25 cellular contexts compared by ENCODE assay signal in genomic region chr6:169825558-169826225, GRCh38.
DNase-seq lines count a peak whose midpoint lies in the region; ATAC-seq, FAIRE-seq and TF ChIP-seq lines count a peak whose summit lies in the region.
"Had no signal": no experiment of that assay in that cellular context is flagged by ENCODE, and none has a peak within 500 bp of the region (broad histone marks: within the 10 kb centered on the region; RNA-seq: fewer than 3 reads in every experiment).

No MANE protein-coding gene starts in this region.

- H3K4me2 ChIP-seq in H1 (ENCODE audit: insufficient read depth in 1 of 2, low read depth in 2 of 2, low read length in 2 of 2), result no peak overlapping the region
- H3K4me2 ChIP-seq in neuronal stem cell (ENCODE audit: insufficient read depth, low read length, poor library complexity, severe bottlenecking), result no peak overlapping the region
- H3K4me2 ChIP-seq: A549; BLaER1 treated with 17β-estradiol and CSF1 and Interleukin-3, amounts not matched to agents 10 nM and 100 nM had no signal

- 90% methylated on average over 12 of the region's 12 CpGs; no CpG with 5 or more reads in 1 of the 2 experiments for WGBS in H1 (ENCODE audit: extremely low coverage in 1 of 2, insufficient coverage in 1 of 2, insufficient read length in 1 of 2, insufficient replicate concordance in 2 of 2, low coverage in 1 of 2, low lambda C conversion rate in 2 of 2, missing lambda C conversion rate in 1 of 2), 2 experiments
- WGBS in neuronal stem cell (ENCODE audit: extremely low coverage in 2 of 2, insufficient read length in 2 of 2, insufficient replicate concordance in 1 of 2), 2 donors, result no CpG with 5 or more reads among the region's 12 CpGs

- ATAC-seq in HG03354 (IDR thresholded peaks at IDR 0.05; ENCODE audit: poor library complexity, severe bottlenecking, unreplicated experiment), result no peak
- ATAC-seq: A549 had no signal

- H2BK120ac ChIP-seq in H1 (replicated peaks; ENCODE audit: low read depth, low read length) (peak overlapping the region; percentile 68), neuronal stem cell (ENCODE audit: low read depth, low read length) (no peak overlapping the region)

- H2BK20ac ChIP-seq in H1 (ENCODE audit: low read length), result 0 out of 2 replicates have a peak overlapping the region, but pooled peaks have one; percentile 66

- H3K4ac ChIP-seq in H1 (replicated peaks; ENCODE audit: insufficient read length, low read depth, low read length), result peak overlapping the region; percentile 60
- H3K4ac ChIP-seq in neuronal stem cell (ENCODE audit: low read length), result no peak overlapping the region

- H2BK12ac ChIP-seq in H1 (ENCODE audit: low read depth, low read length) (peak overlapping the region; percentile 39; the same call in 1 of the 2 replicates), neuronal stem cell (ENCODE audit: low read length) (no peak overlapping the region)

- H3K27me3 ChIP-seq in H1 (replicated peaks in 1 of 4; ENCODE audit: control insufficient read depth in 3 of 4, extremely low read depth in 1 of 4, insufficient read depth in 3 of 4, low read length in 3 of 4), result peaks cover 0 to 6% (median 0%) of the 10 kb centered on the region in 4 experiments; a peak in 2 of 7 replicates
- H3K27me3 ChIP-seq in neuronal stem cell (ENCODE audit: control insufficient read depth in 3 of 3, insufficient read depth in 3 of 3, low read depth in 1 of 3, low read length in 3 of 3), result peaks cover 0 to 13% (median 2%) of the 10 kb centered on the region in 3 experiments
- no peaks in the 10 kb centered on the region for H3K27me3 ChIP-seq in vagina
- H3K27me3 ChIP-seq: MG63, SJCRH30 had no signal

- H2BK15ac ChIP-seq in H1 (ENCODE audit: low read length) (peak overlapping the region; percentile 88; the same call in 1 of the 2 replicates), neuronal stem cell (ENCODE audit: low read length) (peak overlapping the region; percentile 11)

- no peak for TF ChIP-seq RAD21 in H1 (IDR thresholded peaks at IDR 0.05 in 1 of 2, conservative IDR thresholded peaks at IDR 0.05 in 1 of 2; ENCODE audit: low read depth in 2 of 2, low read length in 2 of 2)

- H4K8ac ChIP-seq in H1 (ENCODE audit: extremely low read depth, insufficient read depth, low read length) (no peak overlapping the region), neuronal stem cell (ENCODE audit: low read depth, low read length) (no peak overlapping the region)

- H3K79me2 ChIP-seq in H1 (ENCODE audit: control insufficient read depth in 1 of 2, insufficient read depth in 2 of 2, low read length in 2 of 2), result no peaks in the 10 kb centered on the region

- no peak overlapping the region for H3K56ac ChIP-seq in H1 (replicated peaks; ENCODE audit: insufficient read length, low read depth, low read length)

- H3K27ac ChIP-seq in H1 (ENCODE audit: low read depth, low read length), result no peak overlapping the region
- no peak overlapping the region for H3K27ac ChIP-seq in neuronal stem cell (replicated peaks; ENCODE audit: low read length)
- no peak overlapping the region for H3K27ac ChIP-seq in vagina
- H3K27ac ChIP-seq: A549; BLaER1 treated with 17β-estradiol and CSF1 and Interleukin-3, amounts not matched to agents 10 nM and 100 nM; SJCRH30 had no signal

- H4K91ac ChIP-seq in H1 (replicated peaks; ENCODE audit: insufficient read length, low read length) (peak overlapping the region; percentile 34), neuronal stem cell (ENCODE audit: low read depth, low read length, poor library complexity) (no peak overlapping the region)

- CTCF ChIA-PET in H1 (lab: Charles Lee; ENCODE audit: partially characterized antibody), result interaction anchor here (1.1 kb wide), 1 partner anchor 36 kb away, joined by 3 read pairs; no protein-coding TSS in a partner anchor

- DNase-seq in activated effector memory CD4-positive, alpha-beta T cell treated with anti-CD3 and anti-CD28 coated beads, Interleukin-2, amount 50 U/mL, for 16 hours, result peak; percentile 49
- DNase-seq in activated effector memory CD4-positive, alpha-beta T cell treated with Interleukin-2 at 50 U/mL for 16 hours, result no peak
- DNase-seq in H1 (ENCODE audit: low read depth in 1 of 2, low spot score in 2 of 2), result peak in 1 of 2 experiments; percentile 33
- DNase-seq in neuronal stem cell (ENCODE audit: low spot score), result no peak
- peak; percentile 61 to 72 for DNase-seq in vagina (ENCODE audit: extremely low spot score in 2 of 2)
- no peak for DNase-seq in iPS-NIHi11 (ENCODE audit: low spot score)
- DNase-seq: AML-193; CD4-positive, alpha-beta T cell; H7; IMR-90; KG1; MG63; NCI-H1105 treated with DMSO at 0.1 percent for 48 hours; NCI-H146; NCI-H1930; NCI-H446; NCI-H524 treated with DMSO at 0.1 percent for 48 hours; NCI-H774; SJCRH30 had no signal

- no peak overlapping the region; the same call in 1 of the 2 replicates for H2AK5ac ChIP-seq in H1 (ENCODE audit: low read depth, low read length)
- H2AK5ac ChIP-seq in neuronal stem cell (ENCODE audit: low read depth, low read length), result no peak overlapping the region

- no peak overlapping the region for H3K23ac ChIP-seq in H1 (ENCODE audit: insufficient read length)
- H3K23ac ChIP-seq in neuronal stem cell (ENCODE audit: low read depth, low read length, poor library complexity), result no peak overlapping the region

- no peaks in the 10 kb centered on the region for H4K20me1 ChIP-seq in H1 (replicated peaks in 1 of 2; ENCODE audit: control insufficient read depth in 1 of 2, insufficient read depth in 2 of 2, low read length in 2 of 2)

- H3K79me1 ChIP-seq in H1 (ENCODE audit: low read depth, low read length), result no peaks in the 10 kb centered on the region
- H3K79me1 ChIP-seq in neuronal stem cell (ENCODE audit: low read depth, low read length), result no peaks in the 10 kb centered on the region

- H3K18ac ChIP-seq in H1 (ENCODE audit: extremely low read depth, low read length), result peak overlapping the region; percentile 9; the same call in 1 of the 2 replicates
- no peak overlapping the region for H3K18ac ChIP-seq in neuronal stem cell (ENCODE audit: low read length)

- H3K9me3 ChIP-seq in H1 (ENCODE audit: insufficient read depth in 2 of 2, low read depth in 1 of 2, low read length in 1 of 2) (peaks cover 11 to 14% of the 10 kb centered on the region in 2 experiments; a peak in 3 of 4 replicates), neuronal stem cell (replicated peaks in 1 of 2; ENCODE audit: control insufficient read depth in 2 of 2, insufficient read depth in 1 of 2, low read depth in 1 of 2, low read length in 2 of 2) (peaks cover 0 to 6% of the 10 kb centered on the region in 2 donors), vagina (no peaks in the 10 kb centered on the region)
- H3K9me3 ChIP-seq: A549, MG63, SJCRH30 had no signal

- H3K23me2 ChIP-seq in H1 (ENCODE audit: low read depth, low read length), result no peaks in the 10 kb centered on the region

- H3K14ac ChIP-seq in H1 (ENCODE audit: insufficient read length), result no peak overlapping the region
- H3K14ac ChIP-seq in neuronal stem cell (ENCODE audit: low read length), result no peak overlapping the region

- H3K36me3 ChIP-seq in H1 (ENCODE audit: control insufficient read depth in 2 of 4, insufficient read depth in 4 of 4, low read length in 3 of 4) (no peaks in the 10 kb centered on the region), neuronal stem cell (replicated peaks in 1 of 2; ENCODE audit: control insufficient read depth in 2 of 2, insufficient read depth in 2 of 2, low read length in 2 of 2) (no peaks in the 10 kb centered on the region), vagina (no peaks in the 10 kb centered on the region)
- H3K36me3 ChIP-seq: BLaER1 treated with 17β-estradiol and CSF1 and Interleukin-3, amounts not matched to agents 10 nM and 100 nM; MG63; SJCRH30 had no signal

- no peak for TF ChIP-seq POLR2A in H1 (IDR thresholded peaks at IDR 0.05; ENCODE audit: control extremely low read depth in 1 of 2, low read depth in 2 of 2, low read length in 2 of 2)
- no peak for TF ChIP-seq POLR2A in vagina (IDR thresholded peaks at IDR 0.05)

- H2AFZ ChIP-seq in H1 (ENCODE audit: low read length) (no peak overlapping the region), neuronal stem cell (ENCODE audit: low read length) (no peak overlapping the region)

- no peak overlapping the region for H4K5ac ChIP-seq in H1 (ENCODE audit: insufficient read length, low read depth, low read length)

- TF ChIP-seq EP300 in H1 (IDR thresholded peaks at IDR 0.05; ENCODE audit: borderline replicate concordance in 1 of 2, low read depth in 2 of 2, low read length in 2 of 2), result no peak

- H3K4me1 ChIP-seq in H1 (replicated peaks in 1 of 4; ENCODE audit: control insufficient read depth in 3 of 4, insufficient read depth in 4 of 4, low read length in 3 of 4), result peaks cover 0 to 14% (median 4%) of the 10 kb centered on the region in 4 experiments; a peak in 6 of 7 replicates
- H3K4me1 ChIP-seq in neuronal stem cell (ENCODE audit: control insufficient read depth in 2 of 2, insufficient read depth in 1 of 2, low read depth in 1 of 2, low read length in 2 of 2), result peaks cover 0 to 1% of the 10 kb centered on the region in 2 donors
- H3K4me1 ChIP-seq in vagina, result no peaks in the 10 kb centered on the region
- H3K4me1 ChIP-seq: A549, SJCRH30 had no signal

- H2BK5ac ChIP-seq in H1 (ENCODE audit: low read depth, low read length) (no peak overlapping the region), neuronal stem cell (ENCODE audit: low read length) (no peak overlapping the region)

- H3K9ac ChIP-seq in H1 (replicated peaks in 1 of 4; ENCODE audit: extremely low read depth in 1 of 4, low read depth in 3 of 4, low read length in 3 of 4) (no peak overlapping the region), neuronal stem cell (ENCODE audit: low read depth, low read length, poor library complexity) (no peak overlapping the region)
- H3K9ac ChIP-seq: BLaER1 treated with 17β-estradiol and CSF1 and Interleukin-3, amounts not matched to agents 10 nM and 100 nM had no signal

- intact Hi-C loops in vagina (cut with DNase I), result no loop called here

- no peak for FAIRE-seq in H1 (lab: Jason Lieb, UNC)
- FAIRE-seq: A549, D721Med, GM18507, RCC 7860 had no signal

- POLR2A ChIA-PET in H1 (lab: Charles Lee; ENCODE audit: partially characterized antibody), result no interaction called here

- H3K4me3 ChIP-seq in H1 (ENCODE audit: extremely low read depth in 1 of 4, insufficient read depth in 2 of 4, low read depth in 3 of 4, low read length in 4 of 4) (no peak overlapping the region), neuronal stem cell (ENCODE audit: low read length in 2 of 2) (no peak overlapping the region), vagina (no peak overlapping the region)
- H3K4me3 ChIP-seq: A549; BLaER1 treated with 17β-estradiol and CSF1 and Interleukin-3, amounts not matched to agents 10 nM and 100 nM; MG63; SJCRH30 had no signal

- TF ChIP-seq CTCF in H1 (IDR thresholded peaks at IDR 0.05; ENCODE audit: control extremely low read depth in 1 of 3, insufficient read depth in 1 of 3, low read depth in 1 of 3, low read length in 3 of 3), result no peak
- TF ChIP-seq CTCF in vagina (IDR thresholded peaks at IDR 0.05), result no peak

TF ChIP-seq in H1, 55 proteins besides CTCF, POLR2A, EP300 and RAD21 (continues in another document):
- no peak for TF ChIP-seq CREB1 (IDR thresholded peaks at IDR 0.05)

Comparison
In these comparisons a context has a peak if more than half of its experiments do, and no peak if none do; other contexts are left out.
1. DNase-seq: peak in activated effector memory CD4-positive, alpha-beta T cell treated with anti-CD3 and anti-CD28 coated beads, Interleukin-2, amount 50 U/mL, for 16 hours (single experiment) and vagina (2 of 2); none in activated effector memory CD4-positive, alpha-beta T cell treated with Interleukin-2 at 50 U/mL for 16 hours (single experiment), neuronal stem cell (single experiment) and iPS-NIHi11 (single experiment).